In genomic region chr1:156263288-156263655, GRCh38 we compare ENCODE assay signal across 26 cellular contexts. TPM values are rescaled to one million over a fixed set of nuclear protein-coding genes. Genes with fewer than 3 reads are reported as not detected.
DNase-seq lines count a peak whose midpoint lies in the region; ATAC-seq, FAIRE-seq and TF ChIP-seq lines count a peak whose summit lies in the region.
"Had no signal": no experiment of that assay in that cellular context is flagged by ENCODE, and none has a peak within 500 bp of the region (broad histone marks: within the 10 kb centered on the region; RNA-seq: fewer than 3 reads in every experiment).

No MANE protein-coding gene starts in this region.

- 72 to 90% (median 82%) methylated on average over 8 to 9 of the region's 9 CpGs for WGBS in adrenal gland, 4 donors

- ATAC-seq in GM19035 (IDR thresholded peaks at IDR 0.05; ENCODE audit: unreplicated experiment) = no peak
- ATAC-seq: naive thymus-derived CD4-positive, alpha-beta T cell; sciatic nerve; T-helper 17 cell had no signal

- CTCF ChIA-PET in MCF 10A (lab: Yijun Ruan, JAX) = interaction anchor here (0.6 to 1.6 kb wide), 7 partner anchors 10 to 263 kb away, joined by 3 to 6 read pairs (median 3); partner anchors contain the start of gene GLMP

- intact Hi-C loops in MCF 10A (cut with micrococcal nuclease) (loop anchor here (1.0 to 2.0 kb wide), 2 partner anchors 18 to 58 kb away; no protein-coding TSS in a partner anchor), breast epithelium (cut with DNase I; ENCODE audit: low total_unique reads) (no loop called here), adrenal gland (cut with DNase I) (no loop called here), colonic mucosa (cut with DNase I) (no loop called here)

- FAIRE-seq in keratinocyte (lab: Jason Lieb, UNC) = no peak
- FAIRE-seq: D721Med, TTC549 had no signal

- H3K4me1 Mint-ChIP-seq in MCF 10A (ENCODE audit: insufficient read depth, unreplicated experiment) = peaks cover 35% of the 10 kb centered on the region
- H3K4me1 Mint-ChIP-seq: CD14-positive monocyte had no signal

- peak overlapping the region; percentile 92 for H3K27ac Mint-ChIP-seq in MCF 10A (ENCODE audit: low read depth, unreplicated experiment)
- H3K27ac Mint-ChIP-seq: T-helper 17 cell had no signal

- dilution Hi-C loops in keratinocyte (cut with MboI; ENCODE audit: extremely low pct_ligation_motif_present, low sequenced_read_pairs) = no loop called here

- no peaks in the 10 kb centered on the region for H3K4me1 ChIP-seq in breast epithelium
- peaks cover 4 to 12% of the 10 kb centered on the region in 2 donors for H3K4me1 ChIP-seq in adrenal gland (replicated peaks in 1 of 2)
- peaks cover 51% of the 10 kb centered on the region for H3K4me1 ChIP-seq in keratinocyte (ENCODE audit: control insufficient read depth, extremely low read depth, insufficient read depth, low read length)
- no peaks in the 10 kb centered on the region for H3K4me1 ChIP-seq in colonic mucosa
- H3K4me1 ChIP-seq: prostate gland had no signal

- no peak overlapping the region for H2AFZ ChIP-seq in keratinocyte (ENCODE audit: control insufficient read depth, low read length)

- H3K79me2 ChIP-seq in keratinocyte (ENCODE audit: control insufficient read depth, insufficient read depth, low read length) = no peaks in the 10 kb centered on the region

- TF ChIP-seq POLR2A in breast epithelium (IDR thresholded peaks at IDR 0.05) (no peak), adrenal gland (IDR thresholded peaks at IDR 0.05) (no peak)

- no TSS peak for BruUV-seq in MCF 10A (replicated peaks; lab: Mats Ljungman, UMichigan)

- H3K36me3 ChIP-seq in breast epithelium = peaks cover 33% of the 10 kb centered on the region
- peaks cover 0 to 94% of the 10 kb centered on the region in 2 donors for H3K36me3 ChIP-seq in adrenal gland (replicated peaks in 1 of 2)
- H3K36me3 ChIP-seq in keratinocyte (ENCODE audit: control insufficient read depth in 2 of 2, extremely low read depth in 1 of 2, insufficient read depth in 2 of 2, low read length in 2 of 2) = peaks cover 43 to 78% of the 10 kb centered on the region in 2 experiments
- peaks cover 57% of the 10 kb centered on the region for H3K36me3 ChIP-seq in colonic mucosa

- H3K4me3 ChIP-seq in breast epithelium = no peak overlapping the region
- no peak overlapping the region for H3K4me3 ChIP-seq in adrenal gland
- H3K4me3 ChIP-seq in keratinocyte (ENCODE audit: control insufficient read depth in 2 of 3, extremely low read depth in 1 of 3, insufficient read depth in 2 of 3, low read depth in 1 of 3, low read length in 3 of 3) = no peak overlapping the region
- H3K4me3 ChIP-seq in colonic mucosa = no peak overlapping the region
- H3K4me3 ChIP-seq: prostate gland had no signal

- H3K4me2 ChIP-seq in keratinocyte (ENCODE audit: control insufficient read depth, extremely low read depth, insufficient read depth, low read depth, low read length) = peak overlapping the region; percentile 72

- TF ChIP-seq CTCF in MCF 10A (IDR thresholded peaks at IDR 0.05; ENCODE audit: unreplicated experiment) (no peak), breast epithelium (IDR thresholded peaks at IDR 0.05) (no peak), adrenal gland (IDR thresholded peaks at IDR 0.05) (no peak), keratinocyte (optimal IDR thresholded peaks at IDR 0.05 in 1 of 3, IDR thresholded peaks at IDR 0.05 in 1 of 3, conservative IDR thresholded peaks at IDR 0.05 in 1 of 3; ENCODE audit: extremely low read depth in 1 of 3, insufficient read depth in 2 of 3, low read length in 3 of 3) (no peak), colonic mucosa (IDR thresholded peaks at IDR 0.05) (no peak)

- peaks cover 9% of the 10 kb centered on the region for H3K9me1 ChIP-seq in keratinocyte (ENCODE audit: control insufficient read depth, extremely low read depth, insufficient read depth, low read length)

- no peaks in the 10 kb centered on the region for H3K27me3 Mint-ChIP-seq in MCF 10A (ENCODE audit: insufficient read depth, unreplicated experiment)
- H3K27me3 Mint-ChIP-seq: naive thymus-derived CD4-positive, alpha-beta T cell; T-helper 17 cell had no signal

- H3K27ac ChIP-seq in breast epithelium (no peak overlapping the region), adrenal gland (peak overlapping the region in 3 of 5 donors; percentile 10 to 69 (median 67)), keratinocyte (ENCODE audit: control insufficient read depth, insufficient read depth, low read length) (peak overlapping the region; percentile 79), temporal lobe (ENCODE audit: low read depth, low read length) (peak overlapping the region; percentile 58), colonic mucosa (no peak overlapping the region)
- H3K27ac ChIP-seq: prostate gland had no signal

- H4K20me1 ChIP-seq in keratinocyte (ENCODE audit: control insufficient read depth, extremely low read depth, insufficient read depth, low read length) = peaks cover 12% of the 10 kb centered on the region

- H3K4me3 Mint-ChIP-seq in MCF 10A (ENCODE audit: unreplicated experiment) = peak overlapping the region; percentile 13
- H3K4me3 Mint-ChIP-seq: activated T-cell treated with anti-CD3 and anti-CD28 coated beads, Interleukin-2, amount 50 U/mL, for 4 hours; CD14-positive monocyte; naive thymus-derived CD4-positive, alpha-beta T cell; T-helper 17 cell had no signal

- POLR2A ChIA-PET in MCF 10A (lab: Yijun Ruan, JAX) = interaction anchor here (0.7 to 3.0 kb wide), 14 partner anchors 10 to 285 kb away, joined by 3 to 45 read pairs (median 4); partner anchors contain the start of genes ARHGEF2, BGLAP, LMNA and PAQR6

- H3K9ac ChIP-seq in keratinocyte (ENCODE audit: control insufficient read depth, extremely low read depth, insufficient read depth, low read length) (no peak overlapping the region), colonic mucosa (ENCODE audit: low read depth in 2 of 2, low read length in 2 of 2) (no peak overlapping the region)

- peaks cover 100% of the 10 kb centered on the region for H3K36me3 Mint-ChIP-seq in MCF 10A (ENCODE audit: insufficient read depth, unreplicated experiment)

- DNase-seq in MCF 10A (ENCODE audit: unreplicated experiment) (no peak), breast epithelium (ENCODE audit: low spot score in 2 of 2) (no peak), adrenal gland (no peak), keratinocyte (ENCODE audit: low read depth, low spot score) (no peak), colonic mucosa (no peak), NCI-H226 (no peak)
- DNase-seq: 8988T; activated CD4-positive, alpha-beta T cell treated with anti-CD3 and anti-CD28 coated beads, Interleukin-2, amount 50 U/mL, for 1 hour; activated CD4-positive, CD25-positive, alpha-beta regulatory T cell; activated T-cell treated with anti-CD3 and anti-CD28 coated beads, Interleukin-2, amount 50 U/mL, for 4 hours; cerebellar nuclear complex; DND-41; GF-D8; glutamatergic neuron; midbrain; naive thymus-derived CD4-positive, alpha-beta T cell; NCI-H1694 treated with DMSO at 0.1 percent for 48 hours; RPMI8226; T-helper 17 cell had no signal

- H3K27me3 ChIP-seq in breast epithelium = no peaks in the 10 kb centered on the region
- no peaks in the 10 kb centered on the region for H3K27me3 ChIP-seq in adrenal gland
- no peaks in the 10 kb centered on the region for H3K27me3 ChIP-seq in keratinocyte (ENCODE audit: control insufficient read depth, extremely low read depth, insufficient read depth, low read length)
- no peaks in the 10 kb centered on the region for H3K27me3 ChIP-seq in colonic mucosa

- no peaks in the 10 kb centered on the region for H3K9me3 Mint-ChIP-seq in MCF 10A (ENCODE audit: unreplicated experiment)
- H3K9me3 Mint-ChIP-seq: activated T-cell treated with anti-CD3 and anti-CD28 coated beads, Interleukin-2, amount 50 U/mL, for 4 hours had no signal

- H3K9me3 ChIP-seq in breast epithelium = no peaks in the 10 kb centered on the region
- no peaks in the 10 kb centered on the region for H3K9me3 ChIP-seq in adrenal gland (replicated peaks in 1 of 3)
- no peaks in the 10 kb centered on the region for H3K9me3 ChIP-seq in keratinocyte (ENCODE audit: control insufficient read depth, low read depth, low read length)
- no peaks in the 10 kb centered on the region for H3K9me3 ChIP-seq in colonic mucosa
- H3K9me3 ChIP-seq: prostate gland had no signal

RNA-seq across cellular contexts. Expression of gene PAQR6, which starts 15.4 kb away (rescaled TPM):
- 21.5 and 29.2 TPM in 2 replicates for total RNA-seq in MCF 10A (2022)
- total RNA-seq in breast epithelium = 1 to 10 TPM; 1.8 to 3.9 (median 2.5) TPM
- 1 to 10 TPM in 5 of 8 donors, under 1 TPM in 1, not detected in 2; 0.91 to 3.0 (median 1.3) TPM for total RNA-seq in adrenal gland
- polyA plus RNA-seq in adrenal gland = 10 to 100 TPM in 1 of 3 donors, 1 to 10 TPM in 1, under 1 TPM in 1; 0.53 to 13.8 (median 5.4) TPM
- polyA plus RNA-seq in keratinocyte = 0.78 to 2.2 TPM (median 1.00 TPM) in 3 replicates
- polyA plus RNA-seq in keratinocyte (2011; ENCODE audit: low read depth) = 1.5 TPM
- polyA plus RNA-seq in keratinocyte (2011; cell fraction: cytosol; rRNA removed) = 0.11 and 0.17 TPM in 2 replicates
- polyA plus RNA-seq in keratinocyte (2011; cell fraction: nucleus; rRNA removed) = 9.0 and 13.1 TPM in 2 replicates
- polyA plus RNA-seq in keratinocyte (2012; ENCODE audit: low replicate concordance) = 1.2 and 12.1 TPM in 2 replicates
- polyA minus RNA-seq in keratinocyte = 0.23 to 0.43 TPM (median 0.42 TPM) in 3 replicates
- not detected for polyA minus RNA-seq in keratinocyte (2011; cell fraction: cytosol; rRNA and poly(A)+ RNA removed)
- 1.9 and 2.0 TPM in 2 replicates for polyA minus RNA-seq in keratinocyte (2011; cell fraction: nucleus; rRNA and poly(A)+ RNA removed)
- total RNA-seq in temporal lobe = 4.7 TPM
- 1 to 10 TPM; 1.1 to 2.9 TPM for total RNA-seq in colonic mucosa
- polyA plus RNA-seq: CD14-positive monocyte had no signal

RNA-seq across cellular contexts. Expression of gene SMG5, which starts 19.4 kb away (rescaled TPM):
- 118 and 140 TPM in 2 replicates for total RNA-seq in MCF 10A (2022)
- 10 to 100 TPM; 35.7 to 67.8 (median 54.7) TPM for total RNA-seq in breast epithelium
- 100 to 1,000 TPM in 3 of 8 donors, 10 to 100 TPM in 5; 71.9 to 110 (median 93.9) TPM for total RNA-seq in adrenal gland
- 10 to 100 TPM; 25.5 to 60.7 (median 45.3) TPM for polyA plus RNA-seq in adrenal gland
- polyA plus RNA-seq in keratinocyte = 22.4 to 28.2 TPM (median 27.8 TPM) in 3 replicates
- polyA plus RNA-seq in keratinocyte (2011; ENCODE audit: low read depth) = 39.6 TPM
- 19.9 and 23.2 TPM in 2 replicates for polyA plus RNA-seq in keratinocyte (2011; cell fraction: cytosol; rRNA removed)
- 69.2 and 82.1 TPM in 2 replicates for polyA plus RNA-seq in keratinocyte (2011; cell fraction: nucleus; rRNA removed)
- 38.2 and 45.5 TPM in 2 replicates for polyA plus RNA-seq in keratinocyte (2012; ENCODE audit: low replicate concordance)
- polyA minus RNA-seq in keratinocyte = 29.0 to 62.0 TPM (median 29.1 TPM) in 3 replicates
- polyA minus RNA-seq in keratinocyte (2011; cell fraction: cytosol; rRNA and poly(A)+ RNA removed) = 32.6 TPM
- 23.3 and 35.4 TPM in 2 replicates for polyA minus RNA-seq in keratinocyte (2011; cell fraction: nucleus; rRNA and poly(A)+ RNA removed)
- total RNA-seq in temporal lobe = 27.5 TPM
- 100 to 1,000 TPM in 1 of 2 donors, 10 to 100 TPM in 1; 65.2 to 107 TPM for total RNA-seq in colonic mucosa

RNA-seq across cellular contexts. Expression of gene TMEM79, which starts 20.9 kb away (rescaled TPM):
- total RNA-seq in MCF 10A (2022) = 8.1 and 12.5 TPM in 2 replicates
- total RNA-seq in breast epithelium = 1 to 10 TPM; 1.3 to 7.8 (median 4.9) TPM
- 1 to 10 TPM; 1.0 to 6.3 (median 3.1) TPM for total RNA-seq in adrenal gland
- polyA plus RNA-seq in adrenal gland = 1 to 10 TPM; 1.7 to 6.1 (median 4.4) TPM
- polyA plus RNA-seq in keratinocyte = 9.6 to 31.8 TPM (median 14.2 TPM) in 3 replicates
- polyA plus RNA-seq in keratinocyte (2011; ENCODE audit: low read depth) = 38.2 TPM
- 10.9 and 16.4 TPM in 2 replicates for polyA plus RNA-seq in keratinocyte (2011; cell fraction: cytosol; rRNA removed)
- 29.2 and 30.8 TPM in 2 replicates for polyA plus RNA-seq in keratinocyte (2011; cell fraction: nucleus; rRNA removed)
- 9.4 and 83.2 TPM in 2 replicates for polyA plus RNA-seq in keratinocyte (2012; ENCODE audit: low replicate concordance)
- 9.3 to 25.7 TPM (median 14.0 TPM) in 3 replicates for polyA minus RNA-seq in keratinocyte
- polyA minus RNA-seq in keratinocyte (2011; cell fraction: cytosol; rRNA and poly(A)+ RNA removed) = 12.1 TPM
- polyA minus RNA-seq in keratinocyte (2011; cell fraction: nucleus; rRNA and poly(A)+ RNA removed) = 17.9 and 22.1 TPM in 2 replicates
- total RNA-seq in temporal lobe = 0.98 TPM
- total RNA-seq in colonic mucosa = 1 to 10 TPM; 2.9 to 7.0 TPM

RNA-seq across cellular contexts. Expression of gene BGLAP, which starts 21.3 kb away (rescaled TPM):
- 1.9 and 2.6 TPM in 2 replicates for total RNA-seq in MCF 10A (2022)
- total RNA-seq in breast epithelium = 1 to 10 TPM in 1 of 3 donors, under 1 TPM in 2; 0.32 to 2.9 (median 0.98) TPM
- total RNA-seq in adrenal gland = 1 to 10 TPM in 3 of 8 donors, under 1 TPM in 3, not detected in 2; 0.39 to 2.1 (median 0.85) TPM
- polyA plus RNA-seq in adrenal gland = 1 to 10 TPM in 2 of 3 donors, not detected in 1; 3.0 to 8.2 TPM
- 0.12 to 0.45 TPM (median 0.23 TPM) in 3 replicates for polyA plus RNA-seq in keratinocyte
- polyA plus RNA-seq in keratinocyte (2011; ENCODE audit: low read depth) = 0.50 TPM
- 0.25 TPM in 1 of 2 replicates, not detected in the other for polyA plus RNA-seq in keratinocyte (2011; cell fraction: cytosol; rRNA removed)
- polyA plus RNA-seq in keratinocyte (2011; cell fraction: nucleus; rRNA removed) = 0.25 and 1.00 TPM in 2 replicates
- 0.69 TPM in 1 of 2 replicates, not detected in the other for polyA plus RNA-seq in keratinocyte (2012; ENCODE audit: low replicate concordance)
- 0.61 TPM in 1 of 3 replicates, not detected in the others for polyA minus RNA-seq in keratinocyte
- polyA minus RNA-seq in keratinocyte (2011; cell fraction: cytosol; rRNA and poly(A)+ RNA removed) = not detected
- polyA minus RNA-seq in keratinocyte (2011; cell fraction: nucleus; rRNA and poly(A)+ RNA removed) = 0.63 TPM in 1 of 2 replicates, not detected in the other
- total RNA-seq in temporal lobe = 0.25 TPM
- total RNA-seq in colonic mucosa = 1 to 10 TPM; 1.2 to 2.2 TPM
- polyA plus RNA-seq: CD14-positive monocyte had no signal

RNA-seq across cellular contexts. Expression of gene GLMP, which starts 32.2 kb away (rescaled TPM):
- total RNA-seq in MCF 10A (2022) = 12.9 and 17.5 TPM in 2 replicates
- total RNA-seq in breast epithelium = 10 to 100 TPM; 36.4 to 68.5 (median 40.2) TPM
- total RNA-seq in adrenal gland = 100 to 1,000 TPM in 7 of 8 donors, 10 to 100 TPM in 1; 64.2 to 209 (median 164) TPM
- 100 to 1,000 TPM in 1 of 3 donors, 10 to 100 TPM in 2; 49.8 to 134 (median 97.8) TPM for polyA plus RNA-seq in adrenal gland
- 12.5 to 28.0 TPM (median 13.7 TPM) in 3 replicates for polyA plus RNA-seq in keratinocyte
- 3.6 TPM for polyA plus RNA-seq in keratinocyte (2011; ENCODE audit: low read depth)
- 9.9 and 17.0 TPM in 2 replicates for polyA plus RNA-seq in keratinocyte (2011; cell fraction: cytosol; rRNA removed)
- 32.8 and 39.1 TPM in 2 replicates for polyA plus RNA-seq in keratinocyte (2011; cell fraction: nucleus; rRNA removed)
- 25.5 and 28.1 TPM in 2 replicates for polyA plus RNA-seq in keratinocyte (2012; ENCODE audit: low replicate concordance)
- 10.4 to 24.7 TPM (median 23.7 TPM) in 3 replicates for polyA minus RNA-seq in keratinocyte
- polyA minus RNA-seq in keratinocyte (2011; cell fraction: cytosol; rRNA and poly(A)+ RNA removed) = 14.2 TPM
- polyA minus RNA-seq in keratinocyte (2011; cell fraction: nucleus; rRNA and poly(A)+ RNA removed) = 17.6 and 18.5 TPM in 2 replicates
- 8.9 TPM for total RNA-seq in temporal lobe
- total RNA-seq in colonic mucosa = 10 to 100 TPM; 31.8 to 46.2 TPM

Comparison
In these comparisons a context has a peak if more than half of its experiments do, and no peak if none do; other contexts are left out.
1. H3K27ac ChIP-seq: peak in adrenal gland (3 of 5), keratinocyte (single experiment) and temporal lobe (single experiment); none in breast epithelium (0 of 2) and colonic mucosa (single experiment).